ENCODE assay signal across 1 cellular context in the genomic region with DNA sequence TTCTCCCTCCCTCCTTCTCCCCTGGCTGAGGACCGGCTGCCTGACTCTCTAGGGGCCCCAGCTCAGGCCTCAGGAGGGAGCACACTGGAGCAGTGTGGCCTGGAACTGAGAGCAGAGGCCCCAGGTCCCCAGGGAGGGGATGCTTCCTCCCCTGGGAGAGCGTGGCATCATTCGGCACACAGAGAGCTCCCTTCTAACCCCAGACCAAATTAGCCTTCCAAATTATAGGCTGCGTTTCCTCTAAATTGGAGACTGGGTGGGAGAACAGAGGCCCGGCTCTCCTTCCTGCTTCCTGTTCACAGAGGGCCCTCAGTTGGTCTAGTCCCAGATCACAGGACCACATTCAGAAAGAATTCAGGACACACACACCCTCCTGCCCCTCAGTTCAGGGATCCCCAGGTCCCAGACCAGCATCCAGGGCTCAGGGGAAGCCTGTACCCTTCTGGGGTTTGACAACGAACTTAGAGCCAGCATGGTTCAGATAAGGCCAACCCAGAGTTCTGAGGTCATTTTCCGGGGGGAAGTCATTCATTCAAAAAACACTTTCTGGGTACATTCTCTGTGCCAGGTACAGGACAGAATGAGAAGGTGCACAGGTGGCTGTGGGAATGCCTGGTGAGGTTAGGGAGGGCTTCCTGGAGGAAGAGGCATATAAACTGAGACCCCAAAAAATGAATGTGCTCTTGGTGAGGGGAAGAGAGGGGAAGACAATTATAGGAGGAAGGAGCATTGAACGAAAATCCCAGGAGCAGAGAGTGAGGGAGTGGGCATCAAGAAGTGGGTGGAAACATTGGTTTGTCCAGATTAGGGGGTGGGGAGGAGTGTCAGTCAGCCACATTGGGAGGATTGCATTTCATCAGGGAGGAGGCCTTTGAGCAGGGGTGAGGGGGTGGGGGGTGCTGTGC.
A peak's percentile ranks its signal among the peaks of the same experiment; 100 is the strongest.
TF ChIP-seq lines count a peak whose summit lies in the region.

No MANE protein-coding gene starts in this region.

TF ChIP-seq in K562, 482 proteins besides CTCF, POLR2A, EP300 and RAD21:
- TF ChIP-seq, protein P1, sequence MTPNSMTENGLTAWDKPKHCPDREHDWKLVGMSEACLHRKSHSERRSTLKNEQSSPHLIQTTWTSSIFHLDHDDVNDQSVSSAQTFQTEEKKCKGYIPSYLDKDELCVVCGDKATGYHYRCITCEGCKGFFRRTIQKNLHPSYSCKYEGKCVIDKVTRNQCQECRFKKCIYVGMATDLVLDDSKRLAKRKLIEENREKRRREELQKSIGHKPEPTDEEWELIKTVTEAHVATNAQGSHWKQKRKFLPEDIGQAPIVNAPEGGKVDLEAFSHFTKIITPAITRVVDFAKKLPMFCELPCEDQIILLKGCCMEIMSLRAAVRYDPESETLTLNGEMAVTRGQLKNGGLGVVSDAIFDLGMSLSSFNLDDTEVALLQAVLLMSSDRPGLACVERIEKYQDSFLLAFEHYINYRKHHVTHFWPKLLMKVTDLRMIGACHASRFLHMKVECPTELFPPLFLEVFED (CRISPR knock-in tag; conservative IDR thresholded peaks at IDR 0.05) = no peak
- no peak for TF ChIP-seq ZFP30 (CRISPR knock-in tag; IDR thresholded peaks at IDR 0.05; ENCODE audit: borderline replicate concordance)
- TF ChIP-seq, protein P2, sequence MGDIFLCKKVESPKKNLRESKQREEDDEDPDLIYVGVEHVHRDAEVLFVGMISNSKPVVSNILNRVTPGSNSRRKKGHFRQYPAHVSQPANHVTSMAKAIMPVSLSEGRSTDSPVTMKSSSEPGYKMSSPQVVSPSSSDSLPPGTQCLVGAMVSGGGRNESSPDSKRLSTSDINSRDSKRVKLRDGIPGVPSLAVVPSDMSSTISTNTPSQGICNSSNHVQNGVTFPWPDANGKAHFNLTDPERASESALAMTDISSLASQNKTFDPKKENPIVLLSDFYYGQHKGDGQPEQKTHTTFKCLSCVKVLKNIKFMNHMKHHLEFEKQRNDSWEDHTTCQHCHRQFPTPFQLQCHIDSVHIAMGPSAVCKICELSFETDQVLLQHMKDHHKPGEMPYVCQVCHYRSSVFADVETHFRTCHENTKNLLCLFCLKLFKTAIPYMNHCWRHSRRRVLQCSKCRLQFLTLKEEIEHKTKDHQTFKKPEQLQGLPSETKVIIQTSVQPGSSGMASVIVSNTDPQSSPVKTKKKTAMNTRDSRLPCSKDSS (IDR thresholded peaks at IDR 0.05; ENCODE audit: low read depth, partially characterized antibody) = no peak
- TF ChIP-seq, protein P3, sequence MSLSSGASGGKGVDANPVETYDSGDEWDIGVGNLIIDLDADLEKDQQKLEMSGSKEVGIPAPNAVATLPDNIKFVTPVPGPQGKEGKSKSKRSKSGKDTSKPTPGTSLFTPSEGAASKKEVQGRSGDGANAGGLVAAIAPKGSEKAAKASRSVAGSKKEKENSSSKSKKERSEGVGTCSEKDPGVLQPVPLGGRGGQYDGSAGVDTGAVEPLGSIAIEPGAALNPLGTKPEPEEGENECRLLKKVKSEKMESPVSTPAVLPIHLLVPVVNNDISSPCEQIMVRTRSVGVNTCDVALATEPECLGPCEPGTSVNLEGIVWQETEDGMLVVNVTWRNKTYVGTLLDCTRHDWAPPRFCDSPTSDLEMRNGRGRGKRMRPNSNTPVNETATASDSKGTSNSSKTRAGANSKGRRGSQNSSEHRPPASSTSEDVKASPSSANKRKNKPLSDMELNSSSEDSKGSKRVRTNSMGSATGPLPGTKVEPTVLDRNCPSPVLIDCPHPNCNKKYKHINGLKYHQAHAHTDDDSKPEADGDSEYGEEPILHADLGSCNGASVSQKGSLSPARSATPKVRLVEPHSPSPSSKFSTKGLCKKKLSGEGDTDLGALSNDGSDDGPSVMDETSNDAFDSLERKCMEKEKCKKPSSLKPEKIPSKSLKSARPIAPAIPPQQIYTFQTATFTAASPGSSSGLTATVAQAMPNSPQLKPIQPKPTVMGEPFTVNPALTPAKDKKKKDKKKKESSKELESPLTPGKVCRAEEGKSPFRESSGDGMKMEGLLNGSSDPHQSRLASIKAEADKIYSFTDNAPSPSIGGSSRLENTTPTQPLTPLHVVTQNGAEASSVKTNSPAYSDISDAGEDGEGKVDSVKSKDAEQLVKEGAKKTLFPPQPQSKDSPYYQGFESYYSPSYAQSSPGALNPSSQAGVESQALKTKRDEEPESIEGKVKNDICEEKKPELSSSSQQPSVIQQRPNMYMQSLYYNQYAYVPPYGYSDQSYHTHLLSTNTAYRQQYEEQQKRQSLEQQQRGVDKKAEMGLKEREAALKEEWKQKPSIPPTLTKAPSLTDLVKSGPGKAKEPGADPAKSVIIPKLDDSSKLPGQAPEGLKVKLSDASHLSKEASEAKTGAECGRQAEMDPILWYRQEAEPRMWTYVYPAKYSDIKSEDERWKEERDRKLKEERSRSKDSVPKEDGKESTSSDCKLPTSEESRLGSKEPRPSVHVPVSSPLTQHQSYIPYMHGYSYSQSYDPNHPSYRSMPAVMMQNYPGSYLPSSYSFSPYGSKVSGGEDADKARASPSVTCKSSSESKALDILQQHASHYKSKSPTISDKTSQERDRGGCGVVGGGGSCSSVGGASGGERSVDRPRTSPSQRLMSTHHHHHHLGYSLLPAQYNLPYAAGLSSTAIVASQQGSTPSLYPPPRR (CRISPR knock-in tag; IDR thresholded peaks at IDR 0.05; ENCODE audit: borderline replicate concordance) = no peak
- TF ChIP-seq, protein P4, sequence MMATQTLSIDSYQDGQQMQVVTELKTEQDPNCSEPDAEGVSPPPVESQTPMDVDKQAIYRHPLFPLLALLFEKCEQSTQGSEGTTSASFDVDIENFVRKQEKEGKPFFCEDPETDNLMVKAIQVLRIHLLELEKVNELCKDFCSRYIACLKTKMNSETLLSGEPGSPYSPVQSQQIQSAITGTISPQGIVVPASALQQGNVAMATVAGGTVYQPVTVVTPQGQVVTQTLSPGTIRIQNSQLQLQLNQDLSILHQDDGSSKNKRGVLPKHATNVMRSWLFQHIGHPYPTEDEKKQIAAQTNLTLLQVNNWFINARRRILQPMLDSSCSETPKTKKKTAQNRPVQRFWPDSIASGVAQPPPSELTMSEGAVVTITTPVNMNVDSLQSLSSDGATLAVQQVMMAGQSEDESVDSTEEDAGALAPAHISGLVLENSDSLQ (IDR thresholded peaks at IDR 0.05) = peak; percentile 32; the same call in 1 of the 2 replicates
- peak; percentile 67; the same call in 1 of the 2 replicates for TF ChIP-seq ZNF436 (CRISPR knock-in tag; IDR thresholded peaks at IDR 0.05)
- no peak for TF ChIP-seq RUNX1 (IDR thresholded peaks at IDR 0.05; ENCODE audit: low read depth)
- TF ChIP-seq, protein P5, sequence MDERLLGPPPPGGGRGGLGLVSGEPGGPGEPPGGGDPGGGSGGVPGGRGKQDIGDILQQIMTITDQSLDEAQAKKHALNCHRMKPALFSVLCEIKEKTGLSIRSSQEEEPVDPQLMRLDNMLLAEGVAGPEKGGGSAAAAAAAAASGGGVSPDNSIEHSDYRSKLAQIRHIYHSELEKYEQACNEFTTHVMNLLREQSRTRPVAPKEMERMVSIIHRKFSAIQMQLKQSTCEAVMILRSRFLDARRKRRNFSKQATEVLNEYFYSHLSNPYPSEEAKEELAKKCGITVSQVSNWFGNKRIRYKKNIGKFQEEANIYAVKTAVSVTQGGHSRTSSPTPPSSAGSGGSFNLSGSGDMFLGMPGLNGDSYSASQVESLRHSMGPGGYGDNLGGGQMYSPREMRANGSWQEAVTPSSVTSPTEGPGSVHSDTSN (CRISPR knock-in tag; IDR thresholded peaks at IDR 0.05; ENCODE audit: low read depth) = no peak
- TF ChIP-seq, protein P5 (tag; conservative IDR thresholded peaks at IDR 0.05; ENCODE audit: low read depth) = no peak
- TF ChIP-seq NCOA4 (IDR thresholded peaks at IDR 0.05; ENCODE audit: partially characterized antibody) = no peak
- no peak for TF ChIP-seq CHD1 (IDR thresholded peaks at IDR 0.05; ENCODE audit: low read length)
- 0 out of 2 replicates have a peak, but pooled peaks have one; percentile 4 for TF ChIP-seq CBFA2T3 (IDR thresholded peaks at IDR 0.05)
- no peak for TF ChIP-seq SIRT6 (IDR thresholded peaks at IDR 0.05; ENCODE audit: low read depth, low read length)
- TF ChIP-seq, protein P6, sequence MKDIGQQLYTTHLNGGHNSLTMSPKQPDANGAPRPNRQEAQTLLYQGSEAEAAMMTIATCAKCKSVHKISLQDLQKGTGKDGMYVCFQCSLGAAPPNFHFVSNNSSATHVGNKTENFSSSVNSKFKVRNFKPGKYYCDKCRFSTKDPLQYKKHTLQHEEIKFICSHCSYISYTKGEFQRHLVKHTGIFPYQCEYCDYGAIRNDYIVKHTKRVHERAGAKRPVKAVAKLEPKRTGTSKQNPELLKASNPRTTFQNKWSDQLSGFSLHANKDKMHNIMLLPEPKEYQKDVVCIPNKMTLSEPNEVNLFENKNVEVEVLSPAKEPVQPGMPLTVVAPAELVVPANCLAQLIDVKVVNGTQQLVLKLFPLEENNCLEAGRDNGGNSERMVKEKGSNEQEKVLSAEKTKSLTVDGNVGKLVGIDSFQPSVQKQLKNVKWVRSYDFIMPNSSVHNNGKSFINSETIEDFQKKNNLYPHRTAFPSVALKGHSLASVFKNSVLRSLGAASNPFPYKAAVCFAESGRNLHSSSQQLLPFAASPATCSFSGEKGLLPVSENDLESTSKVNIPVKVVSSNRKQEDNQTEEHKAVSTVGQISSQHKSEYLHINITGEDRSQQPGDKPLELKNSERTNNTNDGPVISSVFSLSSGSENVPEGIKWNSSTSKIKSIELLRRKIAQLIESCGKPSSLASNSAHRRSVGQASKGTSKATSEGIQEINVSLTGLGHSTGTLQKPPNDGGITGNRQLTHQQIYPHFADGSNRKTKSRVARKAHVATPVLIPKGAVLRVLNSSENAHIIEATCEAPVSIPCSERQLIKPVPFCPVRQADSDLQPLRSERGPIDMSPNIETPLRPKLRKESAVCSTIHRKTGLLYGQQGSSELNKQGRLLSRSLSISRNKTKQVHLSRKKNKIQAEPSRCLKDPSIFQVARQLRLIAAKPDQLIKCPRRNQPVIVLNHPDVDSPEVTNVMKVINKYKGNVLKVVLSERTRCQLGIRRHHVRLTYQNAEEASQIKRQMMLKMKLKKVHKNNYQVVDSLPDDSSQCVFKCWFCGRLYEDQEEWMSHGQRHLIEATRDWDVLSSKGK (CRISPR knock-in tag; IDR thresholded peaks at IDR 0.05) = no peak
- no peak for TF ChIP-seq CTBP1 (IDR thresholded peaks at IDR 0.05; ENCODE audit: borderline replicate concordance)
- no peak for TF ChIP-seq HMGN3 (IDR thresholded peaks at IDR 0.05; ENCODE audit: borderline replicate concordance, extremely low read depth, insufficient read length, low read depth, low read length)
- peak; percentile 72 for TF ChIP-seq BCOR (IDR thresholded peaks at IDR 0.05)
- no peak for TF ChIP-seq SUPT5H (IDR thresholded peaks at IDR 0.05)
- TF ChIP-seq, protein P7, sequence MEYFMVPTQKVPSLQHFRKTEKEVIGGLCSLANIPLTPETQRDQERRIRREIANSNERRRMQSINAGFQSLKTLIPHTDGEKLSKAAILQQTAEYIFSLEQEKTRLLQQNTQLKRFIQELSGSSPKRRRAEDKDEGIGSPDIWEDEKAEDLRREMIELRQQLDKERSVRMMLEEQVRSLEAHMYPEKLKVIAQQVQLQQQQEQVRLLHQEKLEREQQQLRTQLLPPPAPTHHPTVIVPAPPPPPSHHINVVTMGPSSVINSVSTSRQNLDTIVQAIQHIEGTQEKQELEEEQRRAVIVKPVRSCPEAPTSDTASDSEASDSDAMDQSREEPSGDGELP (CRISPR knock-in tag; IDR thresholded peaks at IDR 0.05; ENCODE audit: borderline replicate concordance) = no peak
- no peak for TF ChIP-seq KLF6 (CRISPR knock-in tag; IDR thresholded peaks at IDR 0.05; ENCODE audit: borderline replicate concordance)
- peak; percentile 95 for TF ChIP-seq ZFP36 (IDR thresholded peaks at IDR 0.05; ENCODE audit: low read depth, low read length, partially characterized antibody)
- TF ChIP-seq GTF2E2 (tag; IDR thresholded peaks at IDR 0.05) = no peak
- TF ChIP-seq ZNF41 (CRISPR knock-in tag; conservative IDR thresholded peaks at IDR 0.05) = no peak
TF ChIP-seq in K562: peak in this region for 5.
